ENCODE assay signal across 13 cellular contexts in the genomic region with DNA sequence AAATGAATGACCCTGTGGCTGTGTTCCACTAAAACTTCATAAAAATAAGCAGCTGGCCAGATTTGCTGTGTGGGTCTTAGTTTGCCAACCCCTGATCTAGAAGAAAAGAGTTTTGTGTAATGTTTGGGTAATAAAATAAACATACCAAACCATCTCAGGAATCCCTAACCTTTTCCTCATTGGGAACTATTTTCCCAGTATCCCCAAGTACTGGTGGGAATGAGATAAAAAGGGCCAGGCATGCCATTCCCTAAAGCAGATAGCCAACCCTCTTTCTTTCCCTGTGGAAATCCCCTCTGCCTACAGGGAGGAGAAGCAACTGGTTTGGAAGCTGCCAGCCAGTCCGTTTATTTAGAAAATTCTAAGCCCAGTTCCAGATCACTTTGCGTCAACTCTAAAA.
DNase-seq lines count a peak whose midpoint lies in the region; ATAC-seq, FAIRE-seq and TF ChIP-seq lines count a peak whose summit lies in the region.
"Had no signal": no experiment of that assay in that cellular context is flagged by ENCODE, and none has a peak within 500 bp of the region (broad histone marks: within the 10 kb centered on the region; RNA-seq: fewer than 3 reads in every experiment).

No MANE protein-coding gene starts in this region.

- no peak overlapping the region for H3K4me3 Mint-ChIP-seq in astrocyte (ENCODE audit: unreplicated experiment)
- H3K4me3 Mint-ChIP-seq: naive B cell; stimulated activated memory B cell treated with anti-CD40 and anti-IgM and Interleukin-4, amounts not matched to agents 10 μg/mL and 1 μg/mL and 100 μg/mL, for 72 hours had no signal

- H3K27me3 Mint-ChIP-seq in astrocyte (ENCODE audit: low read depth, unreplicated experiment) = no peaks in the 10 kb centered on the region
- H3K27me3 Mint-ChIP-seq: naive B cell; stimulated activated memory B cell treated with anti-CD40 and anti-IgM and Interleukin-4, amounts not matched to agents 10 μg/mL and 1 μg/mL and 100 μg/mL, for 72 hours had no signal

- peaks cover 23% of the 10 kb centered on the region for H3K36me3 Mint-ChIP-seq in astrocyte (ENCODE audit: low read depth, unreplicated experiment)

- H3K4me1 ChIP-seq in astrocyte (ENCODE audit: insufficient read depth, low read length) (peaks cover 41% of the 10 kb centered on the region), spleen (peaks cover 0 to 31% (median 5%) of the 10 kb centered on the region in 6 donors), testis (peaks cover 26% of the 10 kb centered on the region)

- peak overlapping the region; percentile 99 for H3K27ac ChIP-seq in astrocyte (ENCODE audit: low read depth, low read length)
- H3K27ac ChIP-seq in spleen = peak overlapping the region; percentile 35 to 76 (median 70)
- peak overlapping the region in 1 of 2 donors; percentile 67 for H3K27ac ChIP-seq in testis

- peak overlapping the region; percentile 60 for H3K27ac Mint-ChIP-seq in astrocyte (ENCODE audit: unreplicated experiment)
- H3K27ac Mint-ChIP-seq: naive B cell; stimulated activated memory B cell treated with anti-CD40 and anti-IgM and Interleukin-4, amounts not matched to agents 10 μg/mL and 1 μg/mL and 100 μg/mL, for 72 hours had no signal

- H2AFZ ChIP-seq in astrocyte (ENCODE audit: low read depth, low read length) = no peak overlapping the region

- H3K36me3 ChIP-seq in astrocyte (ENCODE audit: insufficient read depth, low read length) = peaks cover 4% of the 10 kb centered on the region
- no peaks in the 10 kb centered on the region for H3K36me3 ChIP-seq in spleen
- no peaks in the 10 kb centered on the region for H3K36me3 ChIP-seq in testis (ENCODE audit: low read depth, missing control alignments)

- peak overlapping the region; percentile 75 for H3K9ac ChIP-seq in astrocyte (ENCODE audit: low read length)

- peak; percentile 16 for DNase-seq in GM03348 (ENCODE audit: low spot score)
- DNase-seq in astrocyte (ENCODE audit: low read depth) = peak; percentile 87
- peak; percentile 56 for DNase-seq in iris pigment epithelial cell (ENCODE audit: low read depth)
- DNase-seq in spleen = no peak
- no peak for DNase-seq in hypothalamus (lab: John Stamatoyannopoulos, UW)
- DNase-seq in DMS53 treated with DMSO at 0.1 percent for 48 hours (lab: John Stamatoyannopoulos, UW; ENCODE audit: unreplicated experiment) = no peak
- no peak for DNase-seq in testis
- DNase-seq: activated T-cell treated with anti-CD3 and anti-CD28 coated beads for 4 hours, Caco-2, naive B cell, NCI-H1436 treated with DMSO at 0.1 percent for 48 hours had no signal

- TF ChIP-seq CTCF in astrocyte (IDR thresholded peaks at IDR 0.05; ENCODE audit: insufficient read depth, low read depth, low read length) (no peak), spleen (IDR thresholded peaks at IDR 0.05 in 8 of 11, conservative IDR thresholded peaks at IDR 0.05 in 3 of 11) (no peak), testis (IDR thresholded peaks at IDR 0.05) (no peak)

- TF ChIP-seq POLR2A in spleen (IDR thresholded peaks at IDR 0.05) = no peak
- TF ChIP-seq POLR2A in testis (IDR thresholded peaks at IDR 0.05) = no peak

- H3K4me3 ChIP-seq in astrocyte (ENCODE audit: insufficient read depth, low read depth, low read length) = no peak overlapping the region
- no peak overlapping the region for H3K4me3 ChIP-seq in spleen
- H3K4me3 ChIP-seq in testis = no peak overlapping the region

- no peaks in the 10 kb centered on the region for H3K9me3 Mint-ChIP-seq in astrocyte (ENCODE audit: unreplicated experiment)
- H3K9me3 Mint-ChIP-seq: stimulated activated memory B cell treated with anti-CD40 and anti-IgM and Interleukin-4, amounts not matched to agents 10 μg/mL and 1 μg/mL and 100 μg/mL, for 72 hours had no signal

- H3K27me3 ChIP-seq in astrocyte (ENCODE audit: insufficient read depth, low read length) (no peaks in the 10 kb centered on the region), spleen (replicated peaks in 1 of 7) (no peaks in the 10 kb centered on the region), testis (no peaks in the 10 kb centered on the region)

- H4K20me1 ChIP-seq in astrocyte (ENCODE audit: insufficient read depth, low read length) = no peaks in the 10 kb centered on the region

- peaks cover 2% of the 10 kb centered on the region for H3K79me2 ChIP-seq in astrocyte (ENCODE audit: insufficient read depth, low read length)

- peak overlapping the region; percentile 73 for H3K4me2 ChIP-seq in astrocyte (ENCODE audit: low read length)

- H3K9me3 ChIP-seq in astrocyte (ENCODE audit: insufficient read depth, low read depth, low read length) = peaks cover 3% of the 10 kb centered on the region
- H3K9me3 ChIP-seq in spleen = no peaks in the 10 kb centered on the region
- H3K9me3 ChIP-seq in testis = no peaks in the 10 kb centered on the region
- H3K9me3 ChIP-seq: Caco-2 had no signal

- FAIRE-seq in astrocyte (lab: Jason Lieb, UNC) = no peak

- 70 to 88% (median 86%) methylated on average over 2 of the region's 2 CpGs for WGBS in spleen, 5 donors
- WGBS in testis, 2 donors = 55 to 56% methylated on average over 2 of the region's 2 CpGs

- H3K4me1 Mint-ChIP-seq in astrocyte (ENCODE audit: low read depth, unreplicated experiment) = peaks cover 37% of the 10 kb centered on the region

- intact Hi-C loops in spleen (cut with DNase I; ENCODE audit: low total_unique reads) (no loop called here), testis (cut with DNase I; ENCODE audit: low total_unique reads) (no loop called here)

- ATAC-seq in GM21825 (IDR thresholded peaks at IDR 0.05; ENCODE audit: unreplicated experiment) = no peak
- ATAC-seq: stimulated activated memory B cell treated with anti-CD40 and anti-IgM and Interleukin-4, amounts not matched to agents 10 μg/mL and 1 μg/mL and 100 μg/mL, for 72 hours had no signal

Comparison
In these comparisons a context has a peak if more than half of its experiments do, and no peak if none do; other contexts are left out.
1. DNase-seq: peak in GM03348 (single experiment), astrocyte (single experiment) and iris pigment epithelial cell (single experiment); none in spleen (single experiment), hypothalamus (0 of 51), DMS53 treated with DMSO at 0.1 percent for 48 hours (single experiment) and testis (single experiment).